Comparison of ENCODE assay signal across 9 cellular contexts in the genomic region with DNA sequence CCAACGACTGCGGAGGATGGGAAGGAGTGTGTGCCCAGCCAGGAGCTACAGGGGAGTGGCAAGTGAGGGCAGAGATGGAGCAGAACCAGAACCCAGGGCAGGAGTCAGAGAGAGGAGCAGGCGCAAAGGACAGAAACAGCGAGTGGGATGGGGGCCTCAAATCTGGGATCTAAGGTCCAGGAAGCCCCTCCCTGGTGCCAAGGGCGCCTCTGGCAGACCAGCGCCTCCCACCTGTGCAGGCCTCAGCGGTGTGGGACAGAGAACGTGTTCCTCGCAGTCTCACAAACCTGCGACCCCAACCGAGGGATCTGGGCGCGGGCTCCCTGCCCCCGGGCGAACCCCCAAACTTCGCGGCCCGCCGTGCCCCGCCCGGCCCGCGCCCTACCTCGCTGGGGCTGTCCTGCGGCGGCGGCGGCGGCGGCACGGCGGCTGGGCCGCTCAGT. TPM values are rescaled to one million over a fixed set of nuclear protein-coding genes. Genes with fewer than 3 reads are reported as not detected.
DNase-seq lines count a peak whose midpoint lies in the region; ATAC-seq, FAIRE-seq and TF ChIP-seq lines count a peak whose summit lies in the region.
"Had no signal": no experiment of that assay in that cellular context is flagged by ENCODE, and none has a peak within 500 bp of the region (broad histone marks: within the 10 kb centered on the region; RNA-seq: fewer than 3 reads in every experiment).

No MANE protein-coding gene starts in this region.

- peaks cover 31% of the 10 kb centered on the region for H3K4me1 Mint-ChIP-seq in activated CD4-positive, alpha-beta memory T cell treated with anti-CD3 and anti-CD28 coated beads, Interleukin-2, amount 10 ng/mL, durations not matched to agents 7 days and 5 days

- H3K27me3 Mint-ChIP-seq in activated CD4-positive, alpha-beta memory T cell treated with anti-CD3 and anti-CD28 coated beads, Interleukin-2, amount 10 ng/mL, durations not matched to agents 7 days and 5 days = peaks cover 9% of the 10 kb centered on the region

- DNase-seq in AG04449 (ENCODE audit: low read depth, low spot score) (no peak), hepatocyte (ENCODE audit: low spot score) (no peak), small intestine (no peak), NCI-H187 (lab: John Stamatoyannopoulos, UW) (no peak), DMS153 treated with DMSO at 0.1 percent for 48 hours (lab: John Stamatoyannopoulos, UW; ENCODE audit: unreplicated experiment) (no peak)
- DNase-seq in activated CD4-positive, alpha-beta memory T cell treated with anti-CD3 and anti-CD28 coated beads, Interleukin-2, amount 10 ng/mL, durations not matched to agents 7 days and 5 days = no peak

- H4K20me1 ChIP-seq in hepatocyte (ENCODE audit: insufficient read depth, poor library complexity, severe bottlenecking) = no peaks in the 10 kb centered on the region

- peak overlapping the region; percentile 79 for H3K4me3 Mint-ChIP-seq in activated CD4-positive, alpha-beta memory T cell treated with anti-CD3 and anti-CD28 coated beads, Interleukin-2, amount 10 ng/mL, durations not matched to agents 7 days and 5 days

- no peaks in the 10 kb centered on the region for H3K9me3 ChIP-seq in hepatocyte (ENCODE audit: low read depth)
- H3K9me3 ChIP-seq in small intestine (ENCODE audit: control insufficient read depth, low read depth) = no peaks in the 10 kb centered on the region

- H3K27me3 ChIP-seq in hepatocyte (no peaks in the 10 kb centered on the region), small intestine (ENCODE audit: control insufficient read depth in 2 of 2, insufficient read depth in 2 of 2, low read length in 2 of 2) (no peaks in the 10 kb centered on the region)

- H3K27ac Mint-ChIP-seq in activated CD4-positive, alpha-beta memory T cell treated with anti-CD3 and anti-CD28 coated beads, Interleukin-2, amount 10 ng/mL, durations not matched to agents 7 days and 5 days = peak overlapping the region; percentile 23

- WGBS in hepatocyte (ENCODE audit: low lambda C conversion rate, missing lambda C conversion rate) = 12% methylated on average over 12 of the region's 33 CpGs
- WGBS in small intestine, 3 donors = 5 to 7% (median 6%) methylated on average over 19 to 33 of the region's 33 CpGs

- H3K79me2 ChIP-seq in hepatocyte = peaks cover 31% of the 10 kb centered on the region

- no peaks in the 10 kb centered on the region for H3K36me3 Mint-ChIP-seq in activated CD4-positive, alpha-beta memory T cell treated with anti-CD3 and anti-CD28 coated beads, Interleukin-2, amount 10 ng/mL, durations not matched to agents 7 days and 5 days (ENCODE audit: low read depth)

- H3K27ac ChIP-seq in hepatocyte (peak overlapping the region; percentile 95), small intestine (ENCODE audit: low read depth in 1 of 2, low read length in 1 of 2) (peak overlapping the region; percentile 43 to 60)

- peak overlapping the region; percentile 97 for H3K4me2 ChIP-seq in hepatocyte

- no peak for FAIRE-seq in small intestine (lab: Jason Lieb, UNC)
- FAIRE-seq: islet of Langerhans had no signal

- TF ChIP-seq CTCF in AG04449 (IDR thresholded peaks at IDR 0.05; ENCODE audit: insufficient read depth, low read length, missing control alignments) (no peak), hepatocyte (IDR thresholded peaks at IDR 0.05; ENCODE audit: poor library complexity) (no peak)

- no peaks in the 10 kb centered on the region for H3K9me3 Mint-ChIP-seq in activated CD4-positive, alpha-beta memory T cell treated with anti-CD3 and anti-CD28 coated beads, Interleukin-2, amount 10 ng/mL, durations not matched to agents 7 days and 5 days

- ATAC-seq in GM21529 (IDR thresholded peaks at IDR 0.05; ENCODE audit: unreplicated experiment) = peak; percentile 8
- ATAC-seq in GM19035 (IDR thresholded peaks at IDR 0.05; ENCODE audit: unreplicated experiment) = no peak

- no peaks in the 10 kb centered on the region for H3K9me2 ChIP-seq in hepatocyte (replicated peaks; ENCODE audit: insufficient read depth)

- H3K4me1 ChIP-seq in hepatocyte (ENCODE audit: insufficient read depth) (peaks cover 31% of the 10 kb centered on the region), small intestine (ENCODE audit: control insufficient read depth in 2 of 2, insufficient read depth in 1 of 2, low read depth in 1 of 2, low read length in 1 of 2) (peaks cover 0 to 4% of the 10 kb centered on the region in 2 donors)

- peak overlapping the region; percentile 40 for H2AFZ ChIP-seq in hepatocyte

- CTCF ChIA-PET in AG04449 (lab: Yijun Ruan, JAX) = interaction anchor here (1.5 to 4.5 kb wide), 2 partner anchors 18 to 25 kb away, joined by 3 to 32 read pairs; a partner anchor contains a TSS
- CTCF ChIA-PET in activated CD4-positive, alpha-beta memory T cell treated with anti-CD3 and anti-CD28 coated beads, Interleukin-2, amount 10 ng/mL, durations not matched to agents 7 days and 5 days (lab: Charles Lee) = interaction anchor here (1.6 kb wide), 1 partner anchor 24 kb away, joined by 4 read pairs; no protein-coding TSS in a partner anchor

- POLR2A ChIA-PET in AG04449 (lab: Yijun Ruan, JAX) = interaction anchor here (0.5 to 2.9 kb wide), 3 partner anchors 25 to 573 kb away, joined by 3 to 10 read pairs (median 4); a partner anchor contains a TSS
- POLR2A ChIA-PET in activated CD4-positive, alpha-beta memory T cell treated with anti-CD3 and anti-CD28 coated beads, Interleukin-2, amount 10 ng/mL, durations not matched to agents 7 days and 5 days (lab: Charles Lee) = interaction anchor here (0.7 to 1.0 kb wide), 2 partner anchors 20 to 29 kb away, joined by 3 read pairs; a partner anchor contains a TSS

- no peaks in the 10 kb centered on the region for H3K36me3 ChIP-seq in hepatocyte (replicated peaks; ENCODE audit: insufficient read depth, low read depth)
- H3K36me3 ChIP-seq in small intestine (ENCODE audit: control insufficient read depth in 2 of 2, insufficient read depth in 2 of 2, low read length in 2 of 2) = no peaks in the 10 kb centered on the region

- H3K4me3 ChIP-seq in AG04449 (ENCODE audit: low read depth, low read length) (peak overlapping the region; percentile 80), hepatocyte (peak overlapping the region; percentile 75), small intestine (ENCODE audit: low read depth in 1 of 2, low read length in 2 of 2) (peak overlapping the region; percentile 55 to 76)

RNA-seq across cellular contexts. Expression of a gene that starts 0.3 kb away (rescaled TPM):
- total RNA-seq in activated CD4-positive, alpha-beta memory T cell treated with anti-CD3 and anti-CD28 coated beads, Interleukin-2, amount 10 ng/mL, durations not matched to agents 7 days and 5 days = 10 to 100 TPM; 31.0 to 34.2 TPM
- 48.6 and 60.2 TPM in 2 replicates for total RNA-seq in hepatocyte
- polyA plus RNA-seq in hepatocyte (42.4 and 53.7 TPM in 2 replicates), small intestine (10 to 100 TPM; 24.0 to 60.8 (median 45.4) TPM)

RNA-seq across cellular contexts. Expression of a gene that starts 6.9 kb away (rescaled TPM):
- total RNA-seq in activated CD4-positive, alpha-beta memory T cell treated with anti-CD3 and anti-CD28 coated beads, Interleukin-2, amount 10 ng/mL, durations not matched to agents 7 days and 5 days = 10 to 100 TPM; 57.4 to 58.1 TPM
- 31.9 and 32.8 TPM in 2 replicates for total RNA-seq in hepatocyte
- polyA plus RNA-seq in hepatocyte = 40.2 and 48.4 TPM in 2 replicates
- polyA plus RNA-seq in small intestine = 100 to 1,000 TPM in 2 of 3 donors, 10 to 100 TPM in 1; 71.3 to 164 (median 131) TPM

RNA-seq across cellular contexts. Expression of a gene that starts 7.9 kb away (rescaled TPM):
- 10 to 100 TPM; 10.8 to 13.3 TPM for total RNA-seq in activated CD4-positive, alpha-beta memory T cell treated with anti-CD3 and anti-CD28 coated beads, Interleukin-2, amount 10 ng/mL, durations not matched to agents 7 days and 5 days
- 17.1 and 22.3 TPM in 2 replicates for total RNA-seq in hepatocyte
- polyA plus RNA-seq in hepatocyte (55.1 and 68.6 TPM in 2 replicates), small intestine (10 to 100 TPM in 1 of 3 donors, 1 to 10 TPM in 2; 4.6 to 17.6 (median 5.1) TPM)

RNA-seq across cellular contexts. Expression of a gene that starts 11.8 kb away (rescaled TPM):
- not detected for total RNA-seq in activated CD4-positive, alpha-beta memory T cell treated with anti-CD3 and anti-CD28 coated beads, Interleukin-2, amount 10 ng/mL, durations not matched to agents 7 days and 5 days
- not detected in 2 replicates for total RNA-seq in hepatocyte
- polyA plus RNA-seq in hepatocyte (0.08 TPM in 1 of 2 replicates, not detected in the other), small intestine (under 1 TPM in 1 of 3 donors, not detected in 2; 0.09 TPM)

RNA-seq across cellular contexts. Expression of a gene that starts 16.4 kb away (rescaled TPM):
- total RNA-seq in activated CD4-positive, alpha-beta memory T cell treated with anti-CD3 and anti-CD28 coated beads, Interleukin-2, amount 10 ng/mL, durations not matched to agents 7 days and 5 days = 10 to 100 TPM; 18.4 to 22.0 TPM
- 114 and 164 TPM in 2 replicates for total RNA-seq in hepatocyte
- polyA plus RNA-seq in hepatocyte (148 and 183 TPM in 2 replicates), small intestine (1,000 to 10,000 TPM in 1 of 3 donors, 100 to 1,000 TPM in 2; 164 to 1,228 (median 877) TPM)
